12 cellular contexts compared by ENCODE assay signal in genomic region chr13:32940601-32941000, GRCh38.
DNase-seq lines count a peak whose midpoint lies in the region; ATAC-seq and TF ChIP-seq lines count a peak whose summit lies in the region.
"Had no signal": no experiment of that assay in that cellular context is flagged by ENCODE, and none has a peak within 500 bp of the region (broad histone marks: within the 10 kb centered on the region; RNA-seq: fewer than 3 reads in every experiment).

No MANE protein-coding gene starts in this region.

- H3K27ac Mint-ChIP-seq in osteocyte (ENCODE audit: unreplicated experiment) = peak overlapping the region; percentile 12

- ATAC-seq in GM18511 (IDR thresholded peaks at IDR 0.05; ENCODE audit: unreplicated experiment) (peak; percentile 73), GM21619 (IDR thresholded peaks at IDR 0.05; ENCODE audit: unreplicated experiment) (no peak)

- peaks cover 5% of the 10 kb centered on the region for H3K9me3 Mint-ChIP-seq in osteocyte (ENCODE audit: unreplicated experiment)

- DNase-seq in NCI-H345 treated with DMSO at 0.1 percent for 48 hours (lab: John Stamatoyannopoulos, UW; ENCODE audit: unreplicated experiment) (peak; percentile 10), fibroblast of peridontal ligament (ENCODE audit: extremely low read depth) (peak; percentile 15), osteocyte (ENCODE audit: extremely low spot score, unreplicated experiment) (peak; percentile 73), NCI-H1694 (lab: John Stamatoyannopoulos, UW) (no peak)
- no peak for DNase-seq in activated CD4-positive, alpha-beta T cell treated with anti-CD3 and anti-CD28 coated beads for 1 hour
- no peak for DNase-seq in activated naive CD4-positive, alpha-beta T cell (lab: John Stamatoyannopoulos, UW)
- DNase-seq: activated CD4-positive, alpha-beta T cell treated with anti-CD3 and anti-CD28 coated beads, Interleukin-2, amount 50 U/mL, for 4 hours; central memory CD4-positive, alpha-beta T cell; NK-92 treated with Interleukin-12 subunit alpha and Interleukin-12 subunit beta, amount 100 ng/mL, for 24 hours; retina had no signal

- H3K4me1 Mint-ChIP-seq in osteocyte (ENCODE audit: unreplicated experiment) = peaks cover 16% of the 10 kb centered on the region

- H3K36me3 Mint-ChIP-seq in osteocyte (ENCODE audit: unreplicated experiment) = no peaks in the 10 kb centered on the region

- peak overlapping the region; percentile 15 for H3K4me3 Mint-ChIP-seq in osteocyte (ENCODE audit: unreplicated experiment)

- no peaks in the 10 kb centered on the region for H3K27me3 Mint-ChIP-seq in osteocyte (ENCODE audit: unreplicated experiment)

- TF ChIP-seq CTCF in osteocyte (IDR thresholded peaks at IDR 0.05) = no peak

Comparison
In these comparisons a context has a peak if more than half of its experiments do, and no peak if none do; other contexts are left out.
1. DNase-seq: peak in NCI-H345 treated with DMSO at 0.1 percent for 48 hours (single experiment), fibroblast of peridontal ligament (single experiment) and osteocyte (single experiment); none in NCI-H1694 (single experiment), activated CD4-positive, alpha-beta T cell treated with anti-CD3 and anti-CD28 coated beads for 1 hour (single experiment) and activated naive CD4-positive, alpha-beta T cell (0 of 4).